ENCODE assay signal across 20 cellular contexts in genomic region chr7:95672434-95672833, GRCh38.
"Had no signal": no experiment of that assay in that cellular context is flagged by ENCODE, and none has a peak within 500 bp of the region (broad histone marks: within the 10 kb centered on the region; RNA-seq: fewer than 3 reads in every experiment).

No MANE protein-coding gene starts in this region.

- DNase-seq: KBM-7, MG63, NCI-H1092, NCI-H1105 treated with DMSO at 0.1 percent for 48 hours, NCI-H1417 treated with DMSO at 0.1 percent for 48 hours, NCI-H146, NCI-H1694 treated with DMSO at 0.1 percent for 48 hours, NCI-H1930, NCI-H2081, NCI-H2107, NCI-H226, NCI-H446, NCI-H510A, NCI-H524 treated with DMSO at 0.1 percent for 48 hours, Right ventricle myocardium superior, RPMI8226, SIG-M5, SK-N-SH, SW 1271 had no signal

- FAIRE-seq: RCC 7860 had no signal
